ENCODE assay signal across 1 cellular context in the genomic region with DNA sequence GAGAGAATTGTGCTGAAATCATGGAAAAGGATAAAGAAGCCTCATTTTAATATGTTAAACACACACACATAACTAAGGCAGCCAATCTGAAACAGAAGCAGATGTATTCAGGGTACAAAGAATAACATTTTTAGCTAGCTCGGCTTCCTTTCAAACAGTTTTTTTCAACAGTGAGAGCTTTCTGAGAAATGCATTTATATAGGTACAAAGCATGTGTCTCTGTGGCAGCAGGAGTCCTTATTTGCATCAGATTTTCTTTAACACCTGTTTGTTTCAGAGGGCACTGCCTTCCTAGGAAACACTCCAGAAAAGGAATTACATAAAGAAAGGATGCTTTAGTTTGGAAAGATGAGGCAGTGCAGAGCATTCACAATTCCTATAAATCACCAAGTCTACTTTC.
TF ChIP-seq lines count a peak whose summit lies in the region.

No MANE protein-coding gene starts in this region.

TF ChIP-seq in GM23338, 12 proteins besides CTCF, POLR2A, EP300 and RAD21 (continued from another document):
- TF ChIP-seq, protein P1, sequence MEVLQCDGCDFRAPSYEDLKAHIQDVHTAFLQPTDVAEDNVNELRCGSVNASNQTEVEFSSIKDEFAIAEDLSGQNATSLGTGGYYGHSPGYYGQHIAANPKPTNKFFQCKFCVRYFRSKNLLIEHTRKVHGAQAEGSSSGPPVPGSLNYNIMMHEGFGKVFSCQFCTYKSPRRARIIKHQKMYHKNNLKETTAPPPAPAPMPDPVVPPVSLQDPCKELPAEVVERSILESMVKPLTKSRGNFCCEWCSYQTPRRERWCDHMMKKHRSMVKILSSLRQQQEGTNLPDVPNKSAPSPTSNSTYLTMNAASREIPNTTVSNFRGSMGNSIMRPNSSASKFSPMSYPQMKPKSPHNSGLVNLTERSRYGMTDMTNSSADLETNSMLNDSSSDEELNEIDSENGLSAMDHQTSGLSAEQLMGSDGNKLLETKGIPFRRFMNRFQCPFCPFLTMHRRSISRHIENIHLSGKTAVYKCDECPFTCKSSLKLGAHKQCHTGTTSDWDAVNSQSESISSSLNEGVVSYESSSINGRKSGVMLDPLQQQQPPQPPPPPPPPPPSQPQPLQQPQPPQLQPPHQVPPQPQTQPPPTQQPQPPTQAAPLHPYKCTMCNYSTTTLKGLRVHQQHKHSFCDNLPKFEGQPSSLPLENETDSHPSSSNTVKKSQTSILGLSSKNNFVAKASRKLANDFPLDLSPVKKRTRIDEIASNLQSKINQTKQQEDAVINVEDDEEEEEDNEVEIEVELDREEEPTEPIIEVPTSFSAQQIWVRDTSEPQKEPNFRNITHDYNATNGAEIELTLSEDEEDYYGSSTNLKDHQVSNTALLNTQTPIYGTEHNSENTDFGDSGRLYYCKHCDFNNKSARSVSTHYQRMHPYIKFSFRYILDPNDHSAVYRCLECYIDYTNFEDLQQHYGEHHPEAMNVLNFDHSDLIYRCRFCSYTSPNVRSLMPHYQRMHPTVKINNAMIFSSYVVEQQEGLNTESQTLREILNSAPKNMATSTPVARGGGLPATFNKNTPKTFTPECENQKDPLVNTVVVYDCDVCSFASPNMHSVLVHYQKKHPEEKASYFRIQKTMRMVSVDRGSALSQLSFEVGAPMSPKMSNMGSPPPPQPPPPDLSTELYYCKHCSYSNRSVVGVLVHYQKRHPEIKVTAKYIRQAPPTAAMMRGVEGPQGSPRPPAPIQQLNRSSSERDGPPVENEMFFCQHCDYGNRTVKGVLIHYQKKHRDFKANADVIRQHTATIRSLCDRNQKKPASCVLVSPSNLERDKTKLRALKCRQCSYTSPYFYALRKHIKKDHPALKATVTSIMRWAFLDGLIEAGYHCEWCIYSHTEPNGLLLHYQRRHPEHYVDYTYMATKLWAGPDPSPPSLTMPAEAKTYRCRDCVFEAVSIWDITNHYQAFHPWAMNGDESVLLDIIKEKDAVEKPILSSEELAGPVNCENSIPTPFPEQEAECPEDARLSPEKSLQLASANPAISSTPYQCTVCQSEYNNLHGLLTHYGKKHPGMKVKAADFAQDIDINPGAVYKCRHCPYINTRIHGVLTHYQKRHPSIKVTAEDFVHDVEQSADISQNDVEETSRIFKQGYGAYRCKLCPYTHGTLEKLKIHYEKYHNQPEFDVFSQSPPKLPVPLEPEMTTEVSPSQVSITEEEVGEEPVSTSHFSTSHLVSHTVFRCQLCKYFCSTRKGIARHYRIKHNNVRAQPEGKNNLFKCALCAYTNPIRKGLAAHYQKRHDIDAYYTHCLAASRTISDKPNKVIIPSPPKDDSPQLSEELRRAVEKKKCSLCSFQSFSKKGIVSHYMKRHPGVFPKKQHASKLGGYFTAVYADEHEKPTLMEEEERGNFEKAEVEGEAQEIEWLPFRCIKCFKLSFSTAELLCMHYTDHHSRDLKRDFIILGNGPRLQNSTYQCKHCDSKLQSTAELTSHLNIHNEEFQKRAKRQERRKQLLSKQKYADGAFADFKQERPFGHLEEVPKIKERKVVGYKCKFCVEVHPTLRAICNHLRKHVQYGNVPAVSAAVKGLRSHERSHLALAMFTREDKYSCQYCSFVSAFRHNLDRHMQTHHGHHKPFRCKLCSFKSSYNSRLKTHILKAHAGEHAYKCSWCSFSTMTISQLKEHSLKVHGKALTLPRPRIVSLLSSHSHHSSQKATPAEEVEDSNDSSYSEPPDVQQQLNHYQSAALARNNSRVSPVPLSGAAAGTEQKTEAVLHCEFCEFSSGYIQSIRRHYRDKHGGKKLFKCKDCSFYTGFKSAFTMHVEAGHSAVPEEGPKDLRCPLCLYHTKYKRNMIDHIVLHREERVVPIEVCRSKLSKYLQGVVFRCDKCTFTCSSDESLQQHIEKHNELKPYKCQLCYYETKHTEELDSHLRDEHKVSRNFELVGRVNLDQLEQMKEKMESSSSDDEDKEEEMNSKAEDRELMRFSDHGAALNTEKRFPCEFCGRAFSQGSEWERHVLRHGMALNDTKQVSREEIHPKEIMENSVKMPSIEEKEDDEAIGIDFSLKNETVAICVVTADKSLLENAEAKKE (CRISPR knock-in tag; IDR thresholded peaks at IDR 0.05) = no peak
- TF ChIP-seq JUNB (IDR thresholded peaks at IDR 0.05; ENCODE audit: unreplicated experiment) (no peak), ZNF331 (CRISPR knock-in tag; IDR thresholded peaks at IDR 0.05; ENCODE audit: low read depth) (no peak), EZH2phosphoT487 (IDR thresholded peaks at IDR 0.05; ENCODE audit: unreplicated experiment) (no peak), EZH2 (IDR thresholded peaks at IDR 0.05; ENCODE audit: low read depth, unreplicated experiment) (no peak), POLR2AphosphoS5 (IDR thresholded peaks at IDR 0.05; ENCODE audit: low read depth) (no peak), STAT1 (IDR thresholded peaks at IDR 0.05; ENCODE audit: unreplicated experiment) (no peak), CREB1 (CRISPR knock-in tag; IDR thresholded peaks at IDR 0.05; ENCODE audit: low read depth) (no peak)
- TF ChIP-seq, protein P2, sequence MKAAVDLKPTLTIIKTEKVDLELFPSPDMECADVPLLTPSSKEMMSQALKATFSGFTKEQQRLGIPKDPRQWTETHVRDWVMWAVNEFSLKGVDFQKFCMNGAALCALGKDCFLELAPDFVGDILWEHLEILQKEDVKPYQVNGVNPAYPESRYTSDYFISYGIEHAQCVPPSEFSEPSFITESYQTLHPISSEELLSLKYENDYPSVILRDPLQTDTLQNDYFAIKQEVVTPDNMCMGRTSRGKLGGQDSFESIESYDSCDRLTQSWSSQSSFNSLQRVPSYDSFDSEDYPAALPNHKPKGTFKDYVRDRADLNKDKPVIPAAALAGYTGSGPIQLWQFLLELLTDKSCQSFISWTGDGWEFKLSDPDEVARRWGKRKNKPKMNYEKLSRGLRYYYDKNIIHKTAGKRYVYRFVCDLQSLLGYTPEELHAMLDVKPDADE (IDR thresholded peaks at IDR 0.05) = no peak
- TF ChIP-seq, protein P3, sequence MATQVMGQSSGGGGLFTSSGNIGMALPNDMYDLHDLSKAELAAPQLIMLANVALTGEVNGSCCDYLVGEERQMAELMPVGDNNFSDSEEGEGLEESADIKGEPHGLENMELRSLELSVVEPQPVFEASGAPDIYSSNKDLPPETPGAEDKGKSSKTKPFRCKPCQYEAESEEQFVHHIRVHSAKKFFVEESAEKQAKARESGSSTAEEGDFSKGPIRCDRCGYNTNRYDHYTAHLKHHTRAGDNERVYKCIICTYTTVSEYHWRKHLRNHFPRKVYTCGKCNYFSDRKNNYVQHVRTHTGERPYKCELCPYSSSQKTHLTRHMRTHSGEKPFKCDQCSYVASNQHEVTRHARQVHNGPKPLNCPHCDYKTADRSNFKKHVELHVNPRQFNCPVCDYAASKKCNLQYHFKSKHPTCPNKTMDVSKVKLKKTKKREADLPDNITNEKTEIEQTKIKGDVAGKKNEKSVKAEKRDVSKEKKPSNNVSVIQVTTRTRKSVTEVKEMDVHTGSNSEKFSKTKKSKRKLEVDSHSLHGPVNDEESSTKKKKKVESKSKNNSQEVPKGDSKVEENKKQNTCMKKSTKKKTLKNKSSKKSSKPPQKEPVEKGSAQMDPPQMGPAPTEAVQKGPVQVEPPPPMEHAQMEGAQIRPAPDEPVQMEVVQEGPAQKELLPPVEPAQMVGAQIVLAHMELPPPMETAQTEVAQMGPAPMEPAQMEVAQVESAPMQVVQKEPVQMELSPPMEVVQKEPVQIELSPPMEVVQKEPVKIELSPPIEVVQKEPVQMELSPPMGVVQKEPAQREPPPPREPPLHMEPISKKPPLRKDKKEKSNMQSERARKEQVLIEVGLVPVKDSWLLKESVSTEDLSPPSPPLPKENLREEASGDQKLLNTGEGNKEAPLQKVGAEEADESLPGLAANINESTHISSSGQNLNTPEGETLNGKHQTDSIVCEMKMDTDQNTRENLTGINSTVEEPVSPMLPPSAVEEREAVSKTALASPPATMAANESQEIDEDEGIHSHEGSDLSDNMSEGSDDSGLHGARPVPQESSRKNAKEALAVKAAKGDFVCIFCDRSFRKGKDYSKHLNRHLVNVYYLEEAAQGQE (IDR thresholded peaks at IDR 0.05; ENCODE audit: unreplicated experiment) = no peak
TF ChIP-seq in GM23338: peak in this region for 0.
